9 cellular contexts compared by ENCODE assay signal in genomic region chr9:70438341-70438924, GRCh38. TPM values are rescaled to one million over a fixed set of nuclear protein-coding genes. Genes with fewer than 3 reads are reported as not detected.
DNase-seq lines count a peak whose midpoint lies in the region; ATAC-seq and TF ChIP-seq lines count a peak whose summit lies in the region.
"Had no signal": no experiment of that assay in that cellular context is flagged by ENCODE, and none has a peak within 500 bp of the region (broad histone marks: within the 10 kb centered on the region; RNA-seq: fewer than 3 reads in every experiment).

No MANE protein-coding gene starts in this region.

- no peak overlapping the region for H3K4me3 ChIP-seq in thoracic aorta

- intact Hi-C loops in left ventricle myocardium superior (cut with micrococcal nuclease), result no loop called here

- peaks cover 44 to 53% of the 10 kb centered on the region in 2 donors for H3K4me1 ChIP-seq in thoracic aorta (ENCODE audit: control insufficient read depth in 1 of 2, low read depth in 2 of 2)

- H3K9me3 Mint-ChIP-seq in activated CD4-positive, alpha-beta memory T cell treated with anti-CD3 and anti-CD28 coated beads, Interleukin-2, amount 10 ng/mL, durations not matched to agents 7 days and 5 days, result no peaks in the 10 kb centered on the region

- H3K27ac ChIP-seq in thoracic aorta, result peak overlapping the region; percentile 56 to 61

- POLR2A ChIA-PET in activated CD4-positive, alpha-beta memory T cell treated with anti-CD3 and anti-CD28 coated beads, Interleukin-2, amount 10 ng/mL, durations not matched to agents 7 days and 5 days (lab: Charles Lee), result interaction anchor here (0.9 kb wide), 1 partner anchor 24 kb away, joined by 3 read pairs; the partner anchor contains the start of gene KLF9

- no peaks in the 10 kb centered on the region for H3K27me3 ChIP-seq in thoracic aorta (replicated peaks; ENCODE audit: insufficient read depth)

- peak; percentile 91 for ATAC-seq in left ventricle myocardium superior
- peak; percentile 88 for ATAC-seq in thoracic aorta (ENCODE audit: insufficient number of reproducible peaks, low FRiP score, low read depth)
- ATAC-seq: activated CD4-positive, CD25-positive, alpha-beta regulatory T cell treated with anti-CD3 and anti-CD28 coated beads, Interleukin-2, amount 50 U/mL, for 24 hours had no signal

- H3K36me3 Mint-ChIP-seq in activated CD4-positive, alpha-beta memory T cell treated with anti-CD3 and anti-CD28 coated beads, Interleukin-2, amount 10 ng/mL, durations not matched to agents 7 days and 5 days (ENCODE audit: low read depth), result no peaks in the 10 kb centered on the region

- TF ChIP-seq CTCF in thoracic aorta (IDR thresholded peaks at IDR 0.05), result no peak

- no peaks in the 10 kb centered on the region for H3K9me3 ChIP-seq in thoracic aorta

- peaks cover 2% of the 10 kb centered on the region for H3K27me3 Mint-ChIP-seq in activated CD4-positive, alpha-beta memory T cell treated with anti-CD3 and anti-CD28 coated beads, Interleukin-2, amount 10 ng/mL, durations not matched to agents 7 days and 5 days

- H3K4me1 Mint-ChIP-seq in activated CD4-positive, alpha-beta memory T cell treated with anti-CD3 and anti-CD28 coated beads, Interleukin-2, amount 10 ng/mL, durations not matched to agents 7 days and 5 days, result peaks cover 18% of the 10 kb centered on the region

- no peak overlapping the region for H3K4me3 Mint-ChIP-seq in activated CD4-positive, alpha-beta memory T cell treated with anti-CD3 and anti-CD28 coated beads, Interleukin-2, amount 10 ng/mL, durations not matched to agents 7 days and 5 days

- peak; percentile 4 for DNase-seq in NK-92 treated with Interleukin-12 subunit alpha and Interleukin-12 subunit beta, amount 100 ng/mL, for 24 hours (lab: John Stamatoyannopoulos, UW)
- DNase-seq in NK-92 (lab: John Stamatoyannopoulos, UW; ENCODE audit: unreplicated experiment) (no peak), left ventricle myocardium superior (peak; percentile 43), thoracic aorta (ENCODE audit: low spot score) (peak; percentile 29), cortex of kidney (lab: John Stamatoyannopoulos, UW) (no peak), NCI-H2171 (lab: John Stamatoyannopoulos, UW) (no peak)
- DNase-seq in activated CD4-positive, alpha-beta memory T cell treated with anti-CD3 and anti-CD28 coated beads, Interleukin-2, amount 10 ng/mL, durations not matched to agents 7 days and 5 days, result no peak
- no peak for DNase-seq in stimulated activated naive CD4-positive, alpha-beta T cell treated with Interleukin-2 at 50 U/mL for 16 hours (lab: John Stamatoyannopoulos, UW)

- CTCF ChIA-PET in activated CD4-positive, alpha-beta memory T cell treated with anti-CD3 and anti-CD28 coated beads, Interleukin-2, amount 10 ng/mL, durations not matched to agents 7 days and 5 days (lab: Charles Lee), result interaction anchor here (0.8 to 1.5 kb wide), 2 partner anchors 98 to 164 kb away, joined by 3 read pairs; no protein-coding TSS in a partner anchor

- no peaks in the 10 kb centered on the region for H3K36me3 ChIP-seq in thoracic aorta

- peak overlapping the region; percentile 21 for H3K27ac Mint-ChIP-seq in activated CD4-positive, alpha-beta memory T cell treated with anti-CD3 and anti-CD28 coated beads, Interleukin-2, amount 10 ng/mL, durations not matched to agents 7 days and 5 days

RNA-seq across cellular contexts. Expression of gene KLF9, which starts 24.0 kb away (rescaled TPM):
- total RNA-seq in activated CD4-positive, alpha-beta memory T cell treated with anti-CD3 and anti-CD28 coated beads, Interleukin-2, amount 10 ng/mL, durations not matched to agents 7 days and 5 days, result 10 to 100 TPM; 19.2 to 19.6 TPM
- 54.9 TPM for total RNA-seq in left ventricle myocardium superior
- 100 to 1,000 TPM; 165 to 187 TPM for total RNA-seq in thoracic aorta

Comparison
In these comparisons a context has a peak if more than half of its experiments do, and no peak if none do; other contexts are left out.
1. DNase-seq: peak in NK-92 treated with Interleukin-12 subunit alpha and Interleukin-12 subunit beta, amount 100 ng/mL, for 24 hours (single experiment), left ventricle myocardium superior (single experiment) and thoracic aorta (single experiment); none in NK-92 (single experiment), activated CD4-positive, alpha-beta memory T cell treated with anti-CD3 and anti-CD28 coated beads, Interleukin-2, amount 10 ng/mL, durations not matched to agents 7 days and 5 days (single experiment), cortex of kidney (single experiment), stimulated activated naive CD4-positive, alpha-beta T cell treated with Interleukin-2 at 50 U/mL for 16 hours (single experiment) and NCI-H2171 (single experiment).